ENCODE assay signal across 8 cellular contexts in the genomic region with DNA sequence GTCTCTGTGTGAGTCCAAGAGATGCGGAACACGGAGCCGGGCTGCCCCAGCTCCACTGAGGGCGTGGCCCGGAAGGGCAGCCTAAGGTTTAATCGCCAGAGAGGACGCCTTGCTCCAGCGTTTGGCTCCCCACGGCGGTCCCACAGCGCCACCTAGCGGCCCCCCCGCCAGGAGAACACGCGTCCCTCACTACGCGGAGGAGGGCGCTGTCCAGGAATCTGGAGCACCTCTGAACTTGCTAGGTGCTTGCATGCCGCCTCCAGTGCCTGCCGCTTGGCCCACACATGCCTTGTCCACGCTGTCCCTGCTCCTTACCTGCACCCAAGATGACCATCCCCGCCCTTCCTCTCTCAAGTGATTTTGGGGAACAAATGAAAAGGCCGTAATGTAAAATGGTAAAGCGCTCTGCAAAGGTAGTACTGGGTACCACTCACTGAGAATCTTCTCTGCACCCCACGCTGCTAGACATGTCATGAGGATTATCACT. TPM values are rescaled to one million over a fixed set of nuclear protein-coding genes. Genes with fewer than 3 reads are reported as not detected.
DNase-seq lines count a peak whose midpoint lies in the region; ATAC-seq, FAIRE-seq and TF ChIP-seq lines count a peak whose summit lies in the region.

No MANE protein-coding gene starts in this region.

- H3K9me2 ChIP-seq in SU-DHL-6 (replicated peaks; ENCODE audit: insufficient read depth, low read length), result no peaks in the 10 kb centered on the region

- H4K20me1 ChIP-seq in SU-DHL-6 (ENCODE audit: low read depth, low read length), result no peaks in the 10 kb centered on the region

- H3K4me3 Mint-ChIP-seq in activated naive CD8-positive, alpha-beta T cell treated with anti-CD3 and anti-CD28 coated beads for 36 hours, result peak overlapping the region; percentile 46

- H3K4me3 ChIP-seq in SU-DHL-6 (ENCODE audit: insufficient read depth, low read length, poor library complexity, severe bottlenecking), result no peak overlapping the region

- peak; percentile 83 for DNase-seq in GM12891 (ENCODE audit: insufficient read length, low spot score)
- peak; percentile 67 for DNase-seq in NCI-H1092 (lab: John Stamatoyannopoulos, UW)
- peak; percentile 88 for DNase-seq in activated naive CD8-positive, alpha-beta T cell treated with anti-CD3 and anti-CD28 coated beads for 36 hours
- DNase-seq in left cardiac atrium, result peak; percentile 88
- peak; percentile 56 for DNase-seq in putamen (ENCODE audit: low spot score)
- no peak for DNase-seq in cortex of kidney (lab: John Stamatoyannopoulos, UW)

- H3K9me3 ChIP-seq in SU-DHL-6 (ENCODE audit: insufficient read depth, low read length), result no peaks in the 10 kb centered on the region

- intact Hi-C loops in left cardiac atrium (cut with DNase I), result loop anchor here (2.0 to 5.0 kb wide), 4 partner anchors 217 to 393 kb away; no protein-coding TSS in a partner anchor

- TF ChIP-seq POLR2A in GM12891 (IDR thresholded peaks at IDR 0.05; ENCODE audit: low read depth, low read length), result no peak

- peaks cover 33% of the 10 kb centered on the region for H3K27me3 Mint-ChIP-seq in activated naive CD8-positive, alpha-beta T cell treated with anti-CD3 and anti-CD28 coated beads for 36 hours

- H3K9me3 Mint-ChIP-seq in activated naive CD8-positive, alpha-beta T cell treated with anti-CD3 and anti-CD28 coated beads for 36 hours, result no peaks in the 10 kb centered on the region

- peak; percentile 95 for TF ChIP-seq CTCF in SU-DHL-6 (IDR thresholded peaks at IDR 0.05; ENCODE audit: insufficient read depth, low read length, poor library complexity, severe bottlenecking)

- no peak overlapping the region for H3K27ac ChIP-seq in SU-DHL-6 (ENCODE audit: low read depth, low read length)

- H3K4me1 Mint-ChIP-seq in activated naive CD8-positive, alpha-beta T cell treated with anti-CD3 and anti-CD28 coated beads for 36 hours, result peaks cover 9% of the 10 kb centered on the region

- no peak overlapping the region for H3K27ac Mint-ChIP-seq in activated naive CD8-positive, alpha-beta T cell treated with anti-CD3 and anti-CD28 coated beads for 36 hours

- H3K9ac ChIP-seq in SU-DHL-6 (ENCODE audit: low read length), result peak overlapping the region; percentile 11; the same call in 1 of the 2 replicates

- peak overlapping the region; percentile 66 for H2AFZ ChIP-seq in SU-DHL-6 (ENCODE audit: low read depth, low read length, severe bottlenecking)

- no peaks in the 10 kb centered on the region for H3K27me3 ChIP-seq in SU-DHL-6 (ENCODE audit: low read length)

- no peaks in the 10 kb centered on the region for H3K36me3 ChIP-seq in SU-DHL-6 (ENCODE audit: low read length)

- FAIRE-seq in GM12891 (lab: Jason Lieb, UNC), result peak; percentile 28

- no peaks in the 10 kb centered on the region for H3F3A ChIP-seq in SU-DHL-6 (ENCODE audit: insufficient read depth)

- no peaks in the 10 kb centered on the region for H3K36me3 Mint-ChIP-seq in activated naive CD8-positive, alpha-beta T cell treated with anti-CD3 and anti-CD28 coated beads for 36 hours

- H3K79me2 ChIP-seq in SU-DHL-6 (ENCODE audit: insufficient read depth, low read length), result no peaks in the 10 kb centered on the region

- ATAC-seq in HG02678 (IDR thresholded peaks at IDR 0.05; ENCODE audit: unreplicated experiment) (peak; percentile 96), left cardiac atrium (peak; percentile 96 to 99)

- peak overlapping the region; percentile 46 for H3K4me2 ChIP-seq in SU-DHL-6 (ENCODE audit: low read depth, low read length, poor library complexity, severe bottlenecking)

TF ChIP-seq in GM12891, 5 proteins besides CTCF, POLR2A, EP300 and RAD21:
- TF ChIP-seq PAX5 (IDR thresholded peaks at IDR 0.05; ENCODE audit: insufficient read depth, low read length, severe bottlenecking) (no peak), TAF1 (IDR thresholded peaks at IDR 0.05; ENCODE audit: low read depth, low read length) (no peak), POU2F2 (IDR thresholded peaks at IDR 0.05; ENCODE audit: low read depth, low read length) (no peak), POLR2AphosphoS5 (IDR thresholded peaks at IDR 0.05; ENCODE audit: low read depth, low read length) (no peak), SPI1 (IDR thresholded peaks at IDR 0.05; ENCODE audit: low read depth, low read length) (no peak)
TF ChIP-seq in GM12891: peak in this region for 0.

RNA-seq across cellular contexts. Expression of gene MRPS22, which starts 14.4 kb away (rescaled TPM):
- 44.1 TPM for polyA plus RNA-seq in GM12891 (2012; ENCODE audit: low read depth, missing spikeins)
- 10 to 100 TPM; 82.4 to 84.2 TPM for total RNA-seq in activated naive CD8-positive, alpha-beta T cell treated with anti-CD3 and anti-CD28 coated beads for 36 hours
- 10 to 100 TPM; 57.2 to 64.3 TPM for total RNA-seq in left cardiac atrium
